Comparison of ENCODE assay signal across 8 cellular contexts in the genomic region with DNA sequence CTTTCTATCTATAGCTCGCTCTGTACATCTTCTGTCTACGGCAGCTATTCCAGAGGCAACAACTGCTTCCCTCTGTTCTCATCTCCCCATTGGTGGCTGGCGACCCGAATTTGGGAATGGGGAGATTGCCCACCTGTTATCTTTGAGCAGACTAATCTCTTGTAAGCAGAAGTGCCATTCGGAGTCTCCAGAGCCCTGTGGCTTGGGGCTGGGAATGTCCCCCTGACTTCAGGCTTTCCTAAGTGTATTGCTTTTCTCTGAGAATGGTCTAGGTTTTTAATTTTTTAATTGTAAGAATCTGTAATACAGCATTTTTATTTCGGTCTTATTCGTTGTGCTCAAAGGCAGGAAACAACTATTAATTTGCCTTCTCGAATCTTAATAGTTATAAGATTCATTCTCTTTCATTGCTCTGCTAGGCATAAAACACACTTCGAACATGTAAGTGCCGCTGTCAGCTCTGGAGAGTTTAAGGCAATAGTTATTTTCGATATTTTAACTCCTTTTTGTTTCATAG. TPM values are rescaled to one million over a fixed set of nuclear protein-coding genes. Genes with fewer than 3 reads are reported as not detected.
DNase-seq lines count a peak whose midpoint lies in the region; ATAC-seq and TF ChIP-seq lines count a peak whose summit lies in the region.

No MANE protein-coding gene starts in this region.

- H3K36me3 ChIP-seq in parathyroid adenoma (ENCODE audit: control insufficient read depth, insufficient read depth, low read length), result no peaks in the 10 kb centered on the region

- TF ChIP-seq CTCF in fibroblast of villous mesenchyme (IDR thresholded peaks at IDR 0.05; ENCODE audit: insufficient read depth, low read depth, low read length) (no peak), parathyroid adenoma (IDR thresholded peaks at IDR 0.05) (no peak)

- H3K79me2 ChIP-seq in parathyroid adenoma, result no peaks in the 10 kb centered on the region

- H3K27ac ChIP-seq in parathyroid adenoma, result peak overlapping the region; percentile 57

- no peaks in the 10 kb centered on the region for H3K9me3 ChIP-seq in parathyroid adenoma (ENCODE audit: control insufficient read depth, low read length)

- H3K9ac ChIP-seq in parathyroid adenoma, result no peak overlapping the region

- peak overlapping the region; percentile 90 for H3K4me2 ChIP-seq in parathyroid adenoma (ENCODE audit: low read length)

- peak overlapping the region; percentile 87 for H2AFZ ChIP-seq in parathyroid adenoma

- H3K4me1 ChIP-seq in parathyroid adenoma, result no peaks in the 10 kb centered on the region

- no peaks in the 10 kb centered on the region for H3K27me3 ChIP-seq in parathyroid adenoma (ENCODE audit: control insufficient read depth, insufficient read depth, low read length)

- DNase-seq in SW480 (ENCODE audit: low spot score) (peak; percentile 2), fibroblast of villous mesenchyme (ENCODE audit: low read depth) (peak; percentile 19), ureter (ENCODE audit: low spot score) (no peak), NCI-H128 (lab: John Stamatoyannopoulos, UW; ENCODE audit: unreplicated experiment) (no peak), NOMO-1 treated with DMSO at 0.1 percent for 48 hours (lab: John Stamatoyannopoulos, UW; ENCODE audit: unreplicated experiment) (no peak)

- H3K4me3 ChIP-seq in fibroblast of villous mesenchyme (ENCODE audit: low read depth, low read length) (peak overlapping the region; percentile 86), parathyroid adenoma (ENCODE audit: low read depth, low read length) (peak overlapping the region; percentile 89)

- ATAC-seq in GM18511 (IDR thresholded peaks at IDR 0.05; ENCODE audit: unreplicated experiment), result peak; percentile 10
- peak; percentile 3 for ATAC-seq in HG02763 (IDR thresholded peaks at IDR 0.05; ENCODE audit: unreplicated experiment)

RNA-seq across cellular contexts. Expression of a gene that starts 0.4 kb away (rescaled TPM):
- 11.6 and 12.5 TPM in 2 replicates for total RNA-seq in fibroblast of villous mesenchyme
- total RNA-seq in ureter, result 26.4 TPM

Comparison
In these comparisons a context has a peak if more than half of its experiments do, and no peak if none do; other contexts are left out.
1. DNase-seq: peak in SW480 (single experiment) and fibroblast of villous mesenchyme (single experiment); none in ureter (single experiment), NCI-H128 (single experiment) and NOMO-1 treated with DMSO at 0.1 percent for 48 hours (single experiment).